Comparison of ENCODE assay signal across 9 cellular contexts in genomic region chr9:35691757-35692301, GRCh38. TPM values are rescaled to one million over a fixed set of nuclear protein-coding genes. Genes with fewer than 3 reads are reported as not detected.
DNase-seq lines count a peak whose midpoint lies in the region; ATAC-seq, FAIRE-seq and TF ChIP-seq lines count a peak whose summit lies in the region.
"Had no signal": no experiment of that assay in that cellular context is flagged by ENCODE, and none has a peak within 500 bp of the region (broad histone marks: within the 10 kb centered on the region; RNA-seq: fewer than 3 reads in every experiment).

No MANE protein-coding gene starts in this region.

- WGBS in K562 (ENCODE audit: insufficient coverage, low coverage, missing lambda C conversion rate), result 72% methylated on average over 7 of the region's 13 CpGs

- H3K36me3 ChIP-seq in right atrium auricular region (peaks cover 23% of the 10 kb centered on the region), K562 (ENCODE audit: control insufficient read depth, insufficient read depth, low read length) (peaks cover 13% of the 10 kb centered on the region)

- H3K27me3 ChIP-seq in right atrium auricular region (no peaks in the 10 kb centered on the region), K562 (ENCODE audit: control insufficient read depth in 2 of 2, insufficient read depth in 2 of 2, low read length in 2 of 2) (no peaks in the 10 kb centered on the region)

- CTCF ChIA-PET in K562 (lab: Yijun Ruan, JAX; ENCODE audit: low intra/inter-chr PET ratio), result no interaction called here

- peak overlapping the region; percentile 89; the same call in 1 of the 2 replicates for H3K4me2 ChIP-seq in K562 (ENCODE audit: insufficient read depth, low read length)

- H4K20me1 ChIP-seq in K562 (replicated peaks; ENCODE audit: control insufficient read depth, insufficient read depth, low read length), result no peaks in the 10 kb centered on the region

- H3K4me3 Mint-ChIP-seq in naive thymus-derived CD8-positive, alpha-beta T cell, result peak overlapping the region; percentile 86 to 94 (median 88)

- FAIRE-seq in K562 (lab: Jason Lieb, UNC), result peak; percentile 52

- TF ChIP-seq CTCF in right atrium auricular region (IDR thresholded peaks at IDR 0.05) (no peak), K562 (IDR thresholded peaks at IDR 0.05 in 2 of 3, conservative IDR thresholded peaks at IDR 0.05 in 1 of 3; ENCODE audit: insufficient read depth in 2 of 3, low read depth in 1 of 3, low read length in 3 of 3) (no peak)

- TF ChIP-seq POLR2A in K562 (conservative IDR thresholded peaks at IDR 0.05), result no peak

- no peaks in the 10 kb centered on the region for H3K27me3 Mint-ChIP-seq in naive thymus-derived CD8-positive, alpha-beta T cell

- in situ Hi-C loops in K562 (cut with MboI), result no loop called here

- peak overlapping the region in 1 of 2 experiments; percentile 73; a peak in 1 of 4 replicates for H3K9ac ChIP-seq in K562 (ENCODE audit: insufficient read depth in 1 of 2, low read depth in 2 of 2, low read length in 2 of 2)

- DNase-seq in right atrium auricular region (ENCODE audit: low spot score) (no peak), left ventricle myocardium superior (no peak), K562 (ENCODE audit: extremely low read depth in 1 of 4, low spot score in 3 of 4) (no peak), activated gamma-delta T cell treated with Interleukin-2 at 50 U/mL for 16 hours (no peak), HuH-7.5 (ENCODE audit: low spot score) (no peak), NCI-H2227 treated with DMSO at 0.1 percent for 48 hours (lab: John Stamatoyannopoulos, UW) (no peak)
- DNase-seq in naive thymus-derived CD8-positive, alpha-beta T cell, result no peak
- DNase-seq: activated CD4-positive, alpha-beta T cell treated with anti-CD3 and anti-CD28 coated beads, Interleukin-2, amount 50 U/mL, for 4 hours had no signal

- H3K79me2 ChIP-seq in K562 (ENCODE audit: control insufficient read depth, insufficient read depth, low read length), result no peaks in the 10 kb centered on the region

- no peak for TF ChIP-seq EP300 in K562 (IDR thresholded peaks at IDR 0.05; ENCODE audit: low read length)

- intact Hi-C loops in left ventricle myocardium superior (cut with micrococcal nuclease), result no loop called here
- intact Hi-C loops in K562 (cut with micrococcal nuclease), result no loop called here

- no peak overlapping the region for H3K4me3 ChIP-seq in right atrium auricular region
- H3K4me3 ChIP-seq in K562, result no peak overlapping the region

- POLR2A ChIA-PET in K562 (lab: Yijun Ruan, JAX), result interaction anchor here (0.6 to 1.9 kb wide), 6 partner anchors 12 to 40 kb away, joined by 3 to 7 read pairs (median 4); partner anchors contain the start of genes CREB3 and TLN1
- POLR2A ChIA-PET in naive thymus-derived CD8-positive, alpha-beta T cell (lab: Charles Lee), result interaction anchor here (0.7 to 3.3 kb wide), 8 partner anchors 9 to 88 kb away, joined by 3 to 19 read pairs (median 5); partner anchors contain the start of genes ARHGEF39, CREB3, SIT1 and TLN1

- peaks cover 0 to 3% (median 0%) of the 10 kb centered on the region in 3 donors for H3K36me3 Mint-ChIP-seq in naive thymus-derived CD8-positive, alpha-beta T cell

- H3K9me3 ChIP-seq in right atrium auricular region (no peaks in the 10 kb centered on the region), K562 (replicated peaks; ENCODE audit: control insufficient read depth, insufficient read depth, low read depth, low read length) (no peaks in the 10 kb centered on the region)

- H3K9me3 Mint-ChIP-seq in naive thymus-derived CD8-positive, alpha-beta T cell, result no peaks in the 10 kb centered on the region

- H2AFZ ChIP-seq in K562 (ENCODE audit: low read depth, low read length), result peak overlapping the region; percentile 91; the same call in 1 of the 2 replicates

- peak overlapping the region in 7 of 10 donors; percentile 17 to 77 (median 48) for H3K27ac Mint-ChIP-seq in naive thymus-derived CD8-positive, alpha-beta T cell

- no TSS peak for BruUV-seq in K562 (replicated peaks; lab: Mats Ljungman, UMichigan)

- no peak for TF ChIP-seq RAD21 in K562 (CRISPR knock-in tag; conservative IDR thresholded peaks at IDR 0.05 in 1 of 2, IDR thresholded peaks at IDR 0.05 in 1 of 2)

- peak overlapping the region; percentile 97 to 99 for H3K27ac ChIP-seq in right atrium auricular region
- H3K27ac ChIP-seq in K562 (ENCODE audit: extremely low read depth, low read depth, low read length), result peak overlapping the region; percentile 86; the same call in 1 of the 3 replicates

- H3K4me1 Mint-ChIP-seq in naive thymus-derived CD8-positive, alpha-beta T cell, result peaks cover 18 to 33% (median 26%) of the 10 kb centered on the region in 4 donors

- H3K9me1 ChIP-seq in K562 (ENCODE audit: control insufficient read depth, insufficient read depth, low read length), result no peaks in the 10 kb centered on the region

- no peak for ATAC-seq in left ventricle myocardium superior
- ATAC-seq in K562, result no peak
- no peak for ATAC-seq in naive thymus-derived CD8-positive, alpha-beta T cell
- no peak for ATAC-seq in HG02885 (IDR thresholded peaks at IDR 0.05; ENCODE audit: poor library complexity, unreplicated experiment)

- H3K4me1 ChIP-seq in right atrium auricular region (peaks cover 0 to 41% of the 10 kb centered on the region in 2 donors), K562 (replicated peaks in 1 of 2; ENCODE audit: control insufficient read depth in 2 of 2, insufficient read depth in 2 of 2, low read length in 2 of 2) (peaks cover 12 to 23% of the 10 kb centered on the region in 2 experiments; a peak in 4 of 5 replicates)

RNA-seq across cellular contexts. Expression of gene TPM2, which starts 2.1 kb away (rescaled TPM):
- total RNA-seq in right atrium auricular region, result 100 to 1,000 TPM; 599 to 915 TPM
- 1,217 TPM for total RNA-seq in left ventricle myocardium superior
- total RNA-seq in K562 (2011; cell fraction: chromatin; rRNA removed; ENCODE audit: low replicate concordance), result 40.2 and 54.0 TPM in 2 replicates
- 25.3 and 29.3 TPM in 2 replicates for total RNA-seq in K562 (2011; cell fraction: nucleolus; rRNA removed)
- total RNA-seq in K562 (2011; cell fraction: nucleoplasm; rRNA removed), result 34.5 and 39.0 TPM in 2 replicates
- total RNA-seq in K562 (2014; rRNA removed), result 4.5 TPM in 2 replicates
- total RNA-seq in K562 (2014; rRNA removed; fragmentation: Illumina TruSeq; extraction: Trizol), result 1.7 and 1.8 TPM in 2 replicates
- 2.9 and 3.3 TPM in 2 replicates for total RNA-seq in K562 (2015; rRNA removed; fragmentation: Illumina TruSeq; extraction: Trizol)
- total RNA-seq in K562 (2021), result 6.9 and 9.1 TPM in 2 replicates
- polyA plus RNA-seq in K562 (2011; rRNA removed), result 4.6 and 7.9 TPM in 2 replicates
- 1.1 and 2.0 TPM in 2 replicates for polyA plus RNA-seq in K562 (2011; cell fraction: cytosol; rRNA removed)
- 63.3 and 81.9 TPM in 2 replicates for polyA plus RNA-seq in K562 (2011; cell fraction: nucleus; rRNA removed)
- polyA plus RNA-seq in K562 (2012), result 7.8 and 11.9 TPM in 2 replicates
- 4.9 and 5.2 TPM in 2 replicates for polyA plus RNA-seq in K562 (2014; fragmentation: Illumina TruSeq; extraction: Trizol)
- polyA plus RNA-seq in K562 (2014; fragmentation: Nextera tagmentation; extraction: Ambion mirVana), result under 1 TPM; 0.28 to 0.56 TPM
- 9.8 and 16.1 TPM in 2 replicates for polyA plus RNA-seq in K562 (2014; rRNA removed)
- polyA minus RNA-seq in K562 (2011; rRNA and poly(A)+ RNA removed), result 0.91 and 1.3 TPM in 2 replicates
- 2.1 and 5.4 TPM in 2 replicates for polyA minus RNA-seq in K562 (2011; cell fraction: cytosol; rRNA and poly(A)+ RNA removed)
- 5.0 and 5.3 TPM in 2 replicates for polyA minus RNA-seq in K562 (2011; cell fraction: nucleus; rRNA and poly(A)+ RNA removed)
- total RNA-seq in naive thymus-derived CD8-positive, alpha-beta T cell, result 10 to 100 TPM; 92.3 to 98.5 TPM
- polyA plus RNA-seq in naive thymus-derived CD8-positive, alpha-beta T cell, result under 1 TPM in 1 of 3 donors, not detected in 2; 0.34 TPM

RNA-seq across cellular contexts. Expression of gene CA9, which starts 18.1 kb away (rescaled TPM):
- total RNA-seq in right atrium auricular region, result 1 to 10 TPM; 5.5 to 5.9 TPM
- total RNA-seq in left ventricle myocardium superior, result 0.64 TPM
- 3.0 and 11.1 TPM in 2 replicates for total RNA-seq in K562 (2011; cell fraction: chromatin; rRNA removed; ENCODE audit: low replicate concordance)
- total RNA-seq in K562 (2011; cell fraction: nucleolus; rRNA removed), result 11.6 and 14.5 TPM in 2 replicates
- total RNA-seq in K562 (2011; cell fraction: nucleoplasm; rRNA removed), result 8.3 and 12.4 TPM in 2 replicates
- total RNA-seq in K562 (2014; rRNA removed), result 0.36 and 0.45 TPM in 2 replicates
- not detected in 2 replicates for total RNA-seq in K562 (2014; rRNA removed; fragmentation: Illumina TruSeq; extraction: Trizol)
- total RNA-seq in K562 (2015; rRNA removed; fragmentation: Illumina TruSeq; extraction: Trizol), result not detected in 2 replicates
- total RNA-seq in K562 (2021), result 0.63 and 0.73 TPM in 2 replicates
- 10.6 and 13.0 TPM in 2 replicates for polyA plus RNA-seq in K562 (2011; rRNA removed)
- polyA plus RNA-seq in K562 (2011; cell fraction: cytosol; rRNA removed), result 9.3 and 13.2 TPM in 2 replicates
- polyA plus RNA-seq in K562 (2011; cell fraction: nucleus; rRNA removed), result 9.5 and 15.2 TPM in 2 replicates
- 2.4 and 2.7 TPM in 2 replicates for polyA plus RNA-seq in K562 (2012)
- polyA plus RNA-seq in K562 (2014; fragmentation: Illumina TruSeq; extraction: Trizol), result 0.15 and 0.24 TPM in 2 replicates
- not detected for polyA plus RNA-seq in K562 (2014; fragmentation: Nextera tagmentation; extraction: Ambion mirVana)
- polyA plus RNA-seq in K562 (2014; rRNA removed), result 0.60 TPM in 1 of 2 replicates, not detected in the other
- 1.4 and 1.5 TPM in 2 replicates for polyA minus RNA-seq in K562 (2011; rRNA and poly(A)+ RNA removed)
- 3.1 and 4.2 TPM in 2 replicates for polyA minus RNA-seq in K562 (2011; cell fraction: cytosol; rRNA and poly(A)+ RNA removed)
- polyA minus RNA-seq in K562 (2011; cell fraction: nucleus; rRNA and poly(A)+ RNA removed), result 0.78 and 1.2 TPM in 2 replicates
- total RNA-seq in naive thymus-derived CD8-positive, alpha-beta T cell, result not detected
- polyA plus RNA-seq in naive thymus-derived CD8-positive, alpha-beta T cell, result not detected

RNA-seq across cellular contexts. Expression of gene ARHGEF39, which starts 26.8 kb away (rescaled TPM):
- total RNA-seq in right atrium auricular region, result under 1 TPM in 1 of 2 donors, not detected in 1; 0.44 TPM
- 0.45 TPM for total RNA-seq in left ventricle myocardium superior
- total RNA-seq in K562 (2011; cell fraction: chromatin; rRNA removed; ENCODE audit: low replicate concordance), result 35.7 and 63.9 TPM in 2 replicates
- total RNA-seq in K562 (2011; cell fraction: nucleolus; rRNA removed), result 41.4 and 45.8 TPM in 2 replicates
- total RNA-seq in K562 (2011; cell fraction: nucleoplasm; rRNA removed), result 37.0 and 37.6 TPM in 2 replicates
- total RNA-seq in K562 (2014; rRNA removed), result 7.6 and 7.7 TPM in 2 replicates
- 10.0 and 12.0 TPM in 2 replicates for total RNA-seq in K562 (2014; rRNA removed; fragmentation: Illumina TruSeq; extraction: Trizol)
- total RNA-seq in K562 (2015; rRNA removed; fragmentation: Illumina TruSeq; extraction: Trizol), result 12.7 and 12.9 TPM in 2 replicates
- total RNA-seq in K562 (2021), result 15.1 and 16.1 TPM in 2 replicates
- polyA plus RNA-seq in K562 (2011; rRNA removed), result 20.7 and 20.8 TPM in 2 replicates
- polyA plus RNA-seq in K562 (2011; cell fraction: cytosol; rRNA removed), result 16.1 and 21.4 TPM in 2 replicates
- polyA plus RNA-seq in K562 (2011; cell fraction: nucleus; rRNA removed), result 50.2 and 64.3 TPM in 2 replicates
- polyA plus RNA-seq in K562 (2012), result 9.6 and 15.8 TPM in 2 replicates
- polyA plus RNA-seq in K562 (2014; fragmentation: Illumina TruSeq; extraction: Trizol), result 19.6 and 21.7 TPM in 2 replicates
- polyA plus RNA-seq in K562 (2014; fragmentation: Nextera tagmentation; extraction: Ambion mirVana), result 1 to 10 TPM; 2.8 to 5.5 TPM
- polyA plus RNA-seq in K562 (2014; rRNA removed), result 17.2 and 21.7 TPM in 2 replicates
- polyA minus RNA-seq in K562 (2011; rRNA and poly(A)+ RNA removed), result 11.9 and 12.1 TPM in 2 replicates
- 10.7 and 12.1 TPM in 2 replicates for polyA minus RNA-seq in K562 (2011; cell fraction: cytosol; rRNA and poly(A)+ RNA removed)
- 16.8 and 19.7 TPM in 2 replicates for polyA minus RNA-seq in K562 (2011; cell fraction: nucleus; rRNA and poly(A)+ RNA removed)
- total RNA-seq in naive thymus-derived CD8-positive, alpha-beta T cell, result under 1 TPM in 1 of 2 experiments, not detected in 1; 0.29 TPM
- under 1 TPM; 0.13 to 0.25 (median 0.24) TPM for polyA plus RNA-seq in naive thymus-derived CD8-positive, alpha-beta T cell

RNA-seq across cellular contexts. Expression of gene CCDC107, which starts 33.7 kb away (rescaled TPM):
- total RNA-seq in right atrium auricular region (10 to 100 TPM; 38.5 to 64.3 TPM), left ventricle myocardium superior (45.6 TPM), K562 (2014; rRNA removed) (8.1 and 10.8 TPM in 2 replicates), K562 (2014; rRNA removed; fragmentation: Illumina TruSeq; extraction: Trizol) (3.5 and 4.2 TPM in 2 replicates), K562 (2015; rRNA removed; fragmentation: Illumina TruSeq; extraction: Trizol) (6.0 and 6.1 TPM in 2 replicates), K562 (2021) (7.0 and 9.7 TPM in 2 replicates)
- total RNA-seq in K562 (2011; cell fraction: chromatin; rRNA removed; ENCODE audit: low replicate concordance), result 5.7 and 12.2 TPM in 2 replicates
- 13.5 and 13.7 TPM in 2 replicates for total RNA-seq in K562 (2011; cell fraction: nucleolus; rRNA removed)
- 9.7 and 11.8 TPM in 2 replicates for total RNA-seq in K562 (2011; cell fraction: nucleoplasm; rRNA removed)
- polyA plus RNA-seq in K562 (2011; rRNA removed) (6.6 and 7.7 TPM in 2 replicates), K562 (2014; fragmentation: Illumina TruSeq; extraction: Trizol) (4.7 and 5.1 TPM in 2 replicates), K562 (2014; fragmentation: Nextera tagmentation; extraction: Ambion mirVana) (under 1 TPM in 1 of 2 experiments, not detected in 1; 0.35 TPM), K562 (2014; rRNA removed) (9.9 and 11.3 TPM in 2 replicates)
- 7.4 and 13.4 TPM in 2 replicates for polyA plus RNA-seq in K562 (2011; cell fraction: cytosol; rRNA removed)
- 9.8 and 11.3 TPM in 2 replicates for polyA plus RNA-seq in K562 (2011; cell fraction: nucleus; rRNA removed)
- polyA plus RNA-seq in K562 (2012), result 6.8 and 9.9 TPM in 2 replicates
- polyA minus RNA-seq in K562 (2011; rRNA and poly(A)+ RNA removed), result 2.0 and 3.0 TPM in 2 replicates
- polyA minus RNA-seq in K562 (2011; cell fraction: cytosol; rRNA and poly(A)+ RNA removed), result 2.2 and 4.6 TPM in 2 replicates
- 4.2 and 5.2 TPM in 2 replicates for polyA minus RNA-seq in K562 (2011; cell fraction: nucleus; rRNA and poly(A)+ RNA removed)
- total RNA-seq in naive thymus-derived CD8-positive, alpha-beta T cell, result 10 to 100 TPM; 13.8 to 16.6 TPM
- 10 to 100 TPM; 45.9 to 59.0 (median 51.5) TPM for polyA plus RNA-seq in naive thymus-derived CD8-positive, alpha-beta T cell

RNA-seq across cellular contexts. Expression of gene RMRP, which starts 34.0 kb away (rescaled TPM):
- 100 to 1,000 TPM in 1 of 2 donors, not detected in 1; 431 TPM for total RNA-seq in right atrium auricular region
- total RNA-seq in left ventricle myocardium superior, result 16,495 TPM
- total RNA-seq in K562 (2011; cell fraction: chromatin; rRNA removed; ENCODE audit: low replicate concordance), result 2,409 and 13,688 TPM in 2 replicates
- 206,583 and 250,153 TPM in 2 replicates for total RNA-seq in K562 (2011; cell fraction: nucleolus; rRNA removed)
- 28,297 and 120,670 TPM in 2 replicates for total RNA-seq in K562 (2011; cell fraction: nucleoplasm; rRNA removed)
- 32,097 and 89,974 TPM in 2 replicates for total RNA-seq in K562 (2014; rRNA removed)
- 175 and 799 TPM in 2 replicates for total RNA-seq in K562 (2014; rRNA removed; fragmentation: Illumina TruSeq; extraction: Trizol)
- total RNA-seq in K562 (2015; rRNA removed; fragmentation: Illumina TruSeq; extraction: Trizol), result 29,003 and 31,020 TPM in 2 replicates
- 25,789 and 26,070 TPM in 2 replicates for total RNA-seq in K562 (2021)
- polyA plus RNA-seq in K562 (2011; rRNA removed), result 30.6 and 75.7 TPM in 2 replicates
- 259 and 413 TPM in 2 replicates for polyA plus RNA-seq in K562 (2011; cell fraction: cytosol; rRNA removed)
- polyA plus RNA-seq in K562 (2011; cell fraction: nucleus; rRNA removed), result 1,135 and 1,314 TPM in 2 replicates
- polyA plus RNA-seq in K562 (2012), result 26.0 and 33.8 TPM in 2 replicates
- polyA plus RNA-seq in K562 (2014; fragmentation: Illumina TruSeq; extraction: Trizol), result not detected in 2 replicates
- polyA plus RNA-seq in K562 (2014; fragmentation: Nextera tagmentation; extraction: Ambion mirVana), result not detected
- polyA plus RNA-seq in K562 (2014; rRNA removed), result 968 and 2,315 TPM in 2 replicates
- 12,492 and 15,730 TPM in 2 replicates for polyA minus RNA-seq in K562 (2011; rRNA and poly(A)+ RNA removed)
- polyA minus RNA-seq in K562 (2011; cell fraction: cytosol; rRNA and poly(A)+ RNA removed), result 24,287 and 37,114 TPM in 2 replicates
- polyA minus RNA-seq in K562 (2011; cell fraction: nucleus; rRNA and poly(A)+ RNA removed), result 96,449 and 361,724 TPM in 2 replicates
- over 10,000 TPM; 14,495 to 21,271 TPM for total RNA-seq in naive thymus-derived CD8-positive, alpha-beta T cell
- polyA plus RNA-seq in naive thymus-derived CD8-positive, alpha-beta T cell, result 10 to 100 TPM in 1 of 3 donors, not detected in 2; 33.0 TPM
